Comparison of ENCODE assay signal across 28 cellular contexts in genomic region chr10:51669041-51669440, GRCh38.
"Had no signal": no experiment of that assay in that cellular context is flagged by ENCODE, and none has a peak within 500 bp of the region (broad histone marks: within the 10 kb centered on the region; RNA-seq: fewer than 3 reads in every experiment).

No MANE protein-coding gene starts in this region.

- H3K27ac ChIP-seq: stomach, suprapubic skin, testis, thyroid gland, tibial nerve, transverse colon, upper lobe of left lung, upper lobe of right lung, uterus, vagina had no signal

- FAIRE-seq: urothelium cell line had no signal

- DNase-seq: stimulated activated CD4-positive, alpha-beta T cell treated with anti-CD3 and anti-CD28 coated beads, Interleukin-2, amount 100 ng/mL, for 48 hours; stimulated activated CD4-positive, alpha-beta T cell treated with anti-CD3 and anti-CD28 coated beads, Interleukin-4, amount 100 ng/mL, for 1 hour; stimulated activated CD4-positive, alpha-beta T cell treated with anti-CD3 and anti-CD28 coated beads, Interleukin-4, amount 100 ng/mL, for 24 hours; stimulated activated CD4-positive, alpha-beta T cell treated with anti-CD3 and anti-CD28 coated beads, Interleukin-4, amount 100 ng/mL, for 4 hours; stimulated activated CD8-positive, alpha-beta memory T cell treated with anti-CD3 and anti-CD28 coated beads, Interleukin-4, amount 100 ng/mL, for 48 hours; stimulated activated naive B cell treated with anti-CD40 and anti-IgM and Interleukin-4, amounts not matched to agents 10 μg/mL and 1 μg/mL and 100 μg/mL, for 72 hours; stimulated activated naive CD4-positive, alpha-beta T cell; stimulated activated naive CD4-positive, alpha-beta T cell treated with Interleukin-2 at 50 U/mL for 16 hours; stimulated activated naive CD8-positive, alpha-beta T cell treated with anti-CD3 and anti-CD28 coated beads, Interleukin-15, amount 100 ng/mL, for 72 hours; stimulated activated naive CD8-positive, alpha-beta T cell treated with anti-CD3 and anti-CD28 coated beads, Interleukin-15, Interleukin-2, amounts not matched to agents 100 U/mL and 50 U/mL, for 24 hours; stomach; substantia nigra; testis; thyroid gland; tibial artery; transverse colon; upper lobe of left lung; upper lobe of right lung; uterus had no signal

- ATAC-seq: stimulated activated effector memory CD8-positive, alpha-beta T cell treated with anti-CD3 and anti-CD28 coated beads, Interleukin-12 subunit alpha, Interleukin-12 subunit beta, amount 100 ng/mL, for 72 hours; stimulated activated memory B cell treated with anti-CD40 and anti-IgM and Interleukin-4, amounts not matched to agents 10 μg/mL and 1 μg/mL and 100 μg/mL, for 72 hours; stimulated activated naive B cell treated with anti-CD40 and anti-IgM and Interleukin-4, amounts not matched to agents 10 μg/mL and 1 μg/mL and 100 μg/mL, for 72 hours; stimulated activated naive CD8-positive, alpha-beta T cell treated with anti-CD3 and anti-CD28 coated beads, Interleukin-15, amount 100 ng/mL, for 72 hours; stimulated activated naive CD8-positive, alpha-beta T cell treated with anti-CD3 and anti-CD28 coated beads, Interleukin-15, Interleukin-2, amounts not matched to agents 100 U/mL and 50 U/mL, for 24 hours; upper lobe of right lung had no signal

- H3K4me1 ChIP-seq: suprapubic skin, testis, thyroid gland, tibial nerve, upper lobe of left lung, upper lobe of right lung, uterus had no signal

- H3K27ac Mint-ChIP-seq: stimulated activated effector memory CD8-positive, alpha-beta T cell treated with anti-CD3 and anti-CD28 coated beads, Interleukin-12 subunit alpha, Interleukin-12 subunit beta, amount 100 ng/mL, for 72 hours; stimulated activated memory B cell treated with anti-CD40 and anti-IgM and Interleukin-4, amounts not matched to agents 10 μg/mL and 1 μg/mL and 100 μg/mL, for 72 hours; stimulated activated naive B cell treated with anti-CD40 and anti-IgM and Interleukin-4, amounts not matched to agents 10 μg/mL and 1 μg/mL and 100 μg/mL, for 72 hours; stimulated activated naive CD8-positive, alpha-beta T cell treated with anti-CD3 and anti-CD28 coated beads, Interleukin-15, amount 100 ng/mL, for 72 hours; stimulated activated naive CD8-positive, alpha-beta T cell treated with anti-CD3 and anti-CD28 coated beads, Interleukin-15, Interleukin-2, amounts not matched to agents 100 ng/mL and 50 ng/mL, for 24 hours; type B pancreatic cell had no signal

- H3K36me3 Mint-ChIP-seq: stimulated activated effector memory CD8-positive, alpha-beta T cell treated with anti-CD3 and anti-CD28 coated beads, Interleukin-12 subunit alpha, Interleukin-12 subunit beta, amount 100 ng/mL, for 72 hours; stimulated activated memory B cell treated with anti-CD40 and anti-IgM and Interleukin-4, amounts not matched to agents 10 μg/mL and 1 μg/mL and 100 μg/mL, for 72 hours; stimulated activated naive B cell treated with anti-CD40 and anti-IgM and Interleukin-4, amounts not matched to agents 10 μg/mL and 1 μg/mL and 100 μg/mL, for 72 hours; type B pancreatic cell had no signal

- H3K27me3 ChIP-seq: stomach, suprapubic skin, testis, thyroid gland, tibial artery, tibial nerve, transverse colon, upper lobe of left lung, upper lobe of right lung, uterus, vagina had no signal

- H3K4me3 Mint-ChIP-seq: stimulated activated effector memory CD8-positive, alpha-beta T cell treated with anti-CD3 and anti-CD28 coated beads, Interleukin-12 subunit alpha, Interleukin-12 subunit beta, amount 100 ng/mL, for 72 hours; stimulated activated memory B cell treated with anti-CD40 and anti-IgM and Interleukin-4, amounts not matched to agents 10 μg/mL and 1 μg/mL and 100 μg/mL, for 72 hours; stimulated activated naive B cell treated with anti-CD40 and anti-IgM and Interleukin-4, amounts not matched to agents 10 μg/mL and 1 μg/mL and 100 μg/mL, for 72 hours; stimulated activated naive CD8-positive, alpha-beta T cell treated with anti-CD3 and anti-CD28 coated beads, Interleukin-15, amount 100 ng/mL, for 72 hours; stimulated activated naive CD8-positive, alpha-beta T cell treated with anti-CD3 and anti-CD28 coated beads, Interleukin-15, Interleukin-2, amounts not matched to agents 100 ng/mL and 50 ng/mL, for 24 hours; type B pancreatic cell had no signal

- H3K4me3 ChIP-seq: stomach, suprapubic skin, testis, thoracic aorta, thyroid gland, tibial artery, tibial nerve, transverse colon, upper lobe of left lung, upper lobe of right lung, uterus, vagina had no signal

- H3K36me3 ChIP-seq: stomach, suprapubic skin, thoracic aorta, thyroid gland, tibial artery, tibial nerve, transverse colon, upper lobe of left lung, upper lobe of right lung, uterus, vagina had no signal

- H3K9me3 ChIP-seq: suprapubic skin, testis, thoracic aorta, thyroid gland, tibial artery, upper lobe of left lung, upper lobe of right lung, uterus, vagina had no signal

- H3K4me1 Mint-ChIP-seq: stimulated activated effector memory CD8-positive, alpha-beta T cell treated with anti-CD3 and anti-CD28 coated beads, Interleukin-12 subunit alpha, Interleukin-12 subunit beta, amount 100 ng/mL, for 72 hours; stimulated activated memory B cell treated with anti-CD40 and anti-IgM and Interleukin-4, amounts not matched to agents 10 μg/mL and 1 μg/mL and 100 μg/mL, for 72 hours; stimulated activated naive B cell treated with anti-CD40 and anti-IgM and Interleukin-4, amounts not matched to agents 10 μg/mL and 1 μg/mL and 100 μg/mL, for 72 hours; stimulated activated naive CD8-positive, alpha-beta T cell treated with anti-CD3 and anti-CD28 coated beads, Interleukin-15, amount 100 ng/mL, for 72 hours had no signal

- H3K27me3 Mint-ChIP-seq: type B pancreatic cell had no signal
